8 cellular contexts compared by ENCODE assay signal in genomic region chr3:73848173-73848751, GRCh38.
DNase-seq lines count a peak whose midpoint lies in the region; ATAC-seq, FAIRE-seq and TF ChIP-seq lines count a peak whose summit lies in the region.

No MANE protein-coding gene starts in this region.

- TF ChIP-seq POLR2A in adrenal gland (IDR thresholded peaks at IDR 0.05) (no peak), lower leg skin (IDR thresholded peaks at IDR 0.05) (no peak)

- H3K4me3 ChIP-seq in adrenal gland (no peak overlapping the region), lower leg skin (ENCODE audit: low read depth, poor library complexity, severe bottlenecking) (no peak overlapping the region)

- H3K4me1 ChIP-seq in adrenal gland (replicated peaks in 1 of 2): no peaks in the 10 kb centered on the region

- 17 to 21% (median 19%) methylated on average over 4 of the region's 4 CpGs for WGBS in adrenal gland, 4 donors
- WGBS in lower leg skin, 2 donors: 16 to 17% methylated on average over 4 of the region's 4 CpGs

- H3K9me3 ChIP-seq in adrenal gland (replicated peaks in 1 of 3): no peaks in the 10 kb centered on the region

- no peaks in the 10 kb centered on the region for H3K27me3 ChIP-seq in adrenal gland

- H3K27ac ChIP-seq in adrenal gland: no peak overlapping the region

- TF ChIP-seq CTCF in adrenal gland (IDR thresholded peaks at IDR 0.05): peak; percentile 38 to 76 (median 72)
- no peak for TF ChIP-seq CTCF in lower leg skin (IDR thresholded peaks at IDR 0.05)

- peak; percentile 98 for FAIRE-seq in islet of Langerhans (lab: Jason Lieb, UNC)

- ATAC-seq in HG03439 (IDR thresholded peaks at IDR 0.05; ENCODE audit: unreplicated experiment): no peak

- DNase-seq in AML-193 (lab: John Stamatoyannopoulos, UW): peak; percentile 15 to 16
- DNase-seq in LHCN-M2 (ENCODE audit: low read depth): peak; percentile 40
- peak in 2 of 7 donors; percentile 11 to 25 for DNase-seq in adrenal gland
- DNase-seq in lower leg skin (ENCODE audit: low spot score in 2 of 2): no peak
- DNase-seq in mucosa of gallbladder (ENCODE audit: low spot score): no peak
- DNase-seq in A172 (ENCODE audit: low spot score): no peak

- no peaks in the 10 kb centered on the region for H3K36me3 ChIP-seq in adrenal gland (replicated peaks in 1 of 2)

- intact Hi-C loops in adrenal gland (cut with DNase I) (loop anchor here (5.0 kb wide), 2 partner anchors 226 to 341 kb away; partner anchors contain the start of gene PDZRN3 (in 1 of the 2)), lower leg skin (cut with DNase I; ENCODE audit: low total_unique reads) (loop anchor here (5.0 kb wide), 1 partner anchor 341 kb away; no protein-coding TSS in a partner anchor)

Comparison
In these comparisons a context has a peak if more than half of its experiments do, and no peak if none do; other contexts are left out.
1. DNase-seq: peak in AML-193 (2 of 2) and LHCN-M2 (single experiment); none in lower leg skin (0 of 2), mucosa of gallbladder (single experiment) and A172 (single experiment).
2. CTCF ChIP-seq: peak in adrenal gland (6 of 6); none in lower leg skin (0 of 3).